In genomic region chr11:9624448-9624847, GRCh38 we compare ENCODE assay signal across 20 cellular contexts.
"Had no signal": no experiment of that assay in that cellular context is flagged by ENCODE, and none has a peak within 500 bp of the region (broad histone marks: within the 10 kb centered on the region; RNA-seq: fewer than 3 reads in every experiment).

No MANE protein-coding gene starts in this region.

- H3K4me3 Mint-ChIP-seq: nephron had no signal

- ATAC-seq: gastrocnemius medialis, left lobe of liver, psoas muscle had no signal

- H3K4me1 ChIP-seq: gastrocnemius medialis, psoas muscle, right lobe of liver, stomach, transverse colon had no signal

- H3K27me3 ChIP-seq: dorsolateral prefrontal cortex, esophagus muscularis mucosa, gastrocnemius medialis, heart right ventricle, neutrophil, right lobe of liver, stomach, transverse colon had no signal

- DNase-seq: cortex of kidney; dorsolateral prefrontal cortex; effector CD8-positive, alpha-beta T cell; gastrocnemius medialis; heart right ventricle; midbrain; psoas muscle; retina; right lobe of liver; stimulated activated CD4-positive, alpha-beta T cell treated with anti-CD3 and anti-CD28 coated beads, Interleukin-4, amount 100 ng/mL, for 1 hour; stimulated activated naive CD4-positive, alpha-beta T cell; stomach; substantia nigra; transverse colon had no signal

- H3K36me3 ChIP-seq: esophagus muscularis mucosa, gastrocnemius medialis, heart right ventricle, neutrophil, right lobe of liver, stomach, thoracic aorta, transverse colon had no signal

- H3K4me3 ChIP-seq: dorsolateral prefrontal cortex, esophagus muscularis mucosa, gastrocnemius medialis, heart right ventricle, psoas muscle, right lobe of liver, stomach, thoracic aorta, transverse colon had no signal

- H3K27ac ChIP-seq: dorsolateral prefrontal cortex, epithelial cell of prostate, esophagus muscularis mucosa, gastrocnemius medialis, neutrophil, psoas muscle, right lobe of liver, stomach, thoracic aorta, transverse colon had no signal

- H3K9me3 ChIP-seq: esophagus muscularis mucosa, gastrocnemius medialis, heart right ventricle, neutrophil, psoas muscle, right lobe of liver, stomach, thoracic aorta, transverse colon had no signal
